14 cellular contexts compared by ENCODE assay signal in the genomic region with DNA sequence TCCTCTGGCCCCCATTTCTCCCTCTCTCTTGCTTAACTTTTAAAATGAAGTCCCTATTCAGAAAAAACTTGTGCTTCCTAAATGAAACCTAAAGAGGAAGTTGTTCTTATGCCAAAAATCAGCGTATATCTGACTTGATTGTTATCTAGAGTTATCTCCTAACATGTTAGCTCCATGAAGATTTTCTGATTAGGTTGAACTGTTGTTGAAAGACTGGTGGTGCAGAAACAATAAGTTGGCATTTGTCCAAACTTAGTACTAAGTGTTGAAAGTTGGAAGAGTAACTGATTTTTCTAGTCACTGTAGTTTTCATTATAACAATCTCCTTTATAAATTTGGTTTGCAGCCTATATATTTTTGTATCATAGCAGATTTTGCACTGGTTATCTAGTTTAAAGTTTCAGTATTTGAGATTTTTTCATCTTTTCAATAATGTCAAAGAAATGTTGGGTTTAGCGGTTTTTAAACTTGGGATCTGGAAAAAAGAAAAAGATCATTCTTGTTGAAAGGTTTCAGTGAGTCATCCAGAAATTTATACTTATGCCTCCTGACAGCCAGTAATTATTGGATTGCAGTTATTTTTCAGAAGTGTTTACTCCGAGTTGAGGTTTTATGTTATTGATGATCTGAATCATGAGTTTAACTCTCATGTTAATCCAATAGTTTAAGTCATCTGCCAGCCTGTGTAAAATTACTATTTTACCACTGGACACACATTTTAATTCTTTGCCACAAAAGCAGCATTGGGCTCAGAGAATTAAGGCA.
DNase-seq lines count a peak whose midpoint lies in the region; ATAC-seq and TF ChIP-seq lines count a peak whose summit lies in the region.
"Had no signal": no experiment of that assay in that cellular context is flagged by ENCODE, and none has a peak within 500 bp of the region (broad histone marks: within the 10 kb centered on the region; RNA-seq: fewer than 3 reads in every experiment).

No MANE protein-coding gene starts in this region.

- H3K9ac ChIP-seq in adipocyte (ENCODE audit: low read length), result no peak overlapping the region

- H3K27me3 ChIP-seq in adipocyte (replicated peaks; ENCODE audit: control insufficient read depth, insufficient read depth, low read length), result no peaks in the 10 kb centered on the region
- no peaks in the 10 kb centered on the region for H3K27me3 ChIP-seq in Peyer's patch
- H3K27me3 ChIP-seq: dorsolateral prefrontal cortex, gastrocnemius medialis, tibial artery had no signal

- H3K9me3 ChIP-seq in adipocyte (ENCODE audit: control insufficient read depth, low read length) (no peaks in the 10 kb centered on the region), Peyer's patch (no peaks in the 10 kb centered on the region)
- H3K9me3 ChIP-seq: gastrocnemius medialis, tibial artery had no signal

- H3K36me3 ChIP-seq in adipocyte (ENCODE audit: control insufficient read depth, insufficient read depth, low read length, severe bottlenecking), result no peaks in the 10 kb centered on the region
- H3K36me3 ChIP-seq in Peyer's patch, result no peaks in the 10 kb centered on the region
- H3K36me3 ChIP-seq: gastrocnemius medialis, tibial artery had no signal

- TF ChIP-seq CTCF in Peyer's patch (IDR thresholded peaks at IDR 0.05), result no peak

- TF ChIP-seq POLR2A in Peyer's patch (IDR thresholded peaks at IDR 0.05), result no peak

- H3K27ac ChIP-seq in Peyer's patch, result no peak overlapping the region
- H3K27ac ChIP-seq: dorsolateral prefrontal cortex, tibial artery had no signal

- no peak for ATAC-seq in GM18867 (IDR thresholded peaks at IDR 0.05; ENCODE audit: unreplicated experiment)
- ATAC-seq: activated T-cell treated with anti-CD3 and anti-CD28 coated beads, Interleukin-2, amount 50 U/mL, for 4 hours; gastrocnemius medialis had no signal

- DNase-seq in NCI-H2196 (lab: John Stamatoyannopoulos, UW; ENCODE audit: unreplicated experiment) (peak; percentile 17), NCI-H2196 treated with DMSO at 0.1 percent for 48 hours (lab: John Stamatoyannopoulos, UW; ENCODE audit: unreplicated experiment) (no peak), NAMALWA (ENCODE audit: low spot score) (peak; percentile 13), adipocyte (ENCODE audit: low read depth) (no peak), medulla oblongata (ENCODE audit: extremely low spot score) (peak; percentile 13), Peyer's patch (no peak)
- DNase-seq in activated naive CD4-positive, alpha-beta T cell (lab: John Stamatoyannopoulos, UW), result no peak
- DNase-seq: activated CD4-positive, alpha-beta T cell treated with anti-CD3 and anti-CD28 coated beads, Interleukin-2, amount 10 ng/mL, durations not matched to agents 24 days and 14 days; activated T-cell treated with anti-CD3 and anti-CD28 coated beads, Interleukin-2, amount 50 U/mL, for 4 hours; dorsolateral prefrontal cortex; gastrocnemius medialis; NCI-H1436; tibial artery had no signal

- H3K4me3 ChIP-seq in adipocyte (ENCODE audit: low read length), result peak overlapping the region; percentile 36
- H3K4me3 ChIP-seq in Peyer's patch, result no peak overlapping the region
- H3K4me3 ChIP-seq: dorsolateral prefrontal cortex, gastrocnemius medialis, tibial artery had no signal

- peaks cover 18% of the 10 kb centered on the region for H3K4me1 ChIP-seq in adipocyte (ENCODE audit: control insufficient read depth, insufficient read depth, low read length)
- peaks cover 0 to 5% (median 0%) of the 10 kb centered on the region in 4 donors for H3K4me1 ChIP-seq in Peyer's patch

Comparison
In these comparisons a context has a peak if more than half of its experiments do, and no peak if none do; other contexts are left out.
1. DNase-seq: peak in NCI-H2196 (single experiment), NAMALWA (single experiment) and medulla oblongata (single experiment); none in NCI-H2196 treated with DMSO at 0.1 percent for 48 hours (single experiment), adipocyte (single experiment), Peyer's patch (0 of 3) and activated naive CD4-positive, alpha-beta T cell (0 of 4).